In the genomic region with DNA sequence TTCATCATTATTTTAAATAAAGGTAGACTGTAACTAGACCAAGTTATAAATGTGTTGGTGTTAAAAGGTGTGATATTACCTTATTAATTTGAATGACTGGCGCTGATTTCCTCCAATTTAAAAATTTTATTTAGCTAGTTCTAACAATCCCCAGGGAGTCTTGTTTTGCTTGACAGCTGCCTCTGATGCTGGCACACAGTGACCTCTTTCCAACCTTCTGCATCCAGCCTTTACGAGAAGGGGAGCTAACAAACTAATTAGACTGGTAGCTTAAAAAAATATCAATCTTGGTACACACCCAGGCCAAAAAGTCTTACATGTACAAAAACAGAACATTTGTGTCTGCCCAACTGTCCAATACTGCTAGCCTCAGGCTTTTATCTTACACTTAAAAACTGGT, we compare ENCODE assay signal across 26 cellular contexts. TPM values are rescaled to one million over a fixed set of nuclear protein-coding genes. Genes with fewer than 3 reads are reported as not detected.
"Had no signal": no experiment of that assay in that cellular context is flagged by ENCODE, and none has a peak within 500 bp of the region (broad histone marks: within the 10 kb centered on the region; RNA-seq: fewer than 3 reads in every experiment).

No MANE protein-coding gene starts in this region.

- H3K4me3 ChIP-seq: coronary artery, dorsolateral prefrontal cortex, esophagus muscularis mucosa, gastrocnemius medialis, heart right ventricle, left lung, lower lobe of right lung had no signal

- H3K27me3 ChIP-seq: dorsolateral prefrontal cortex, esophagus muscularis mucosa, gastrocnemius medialis, heart right ventricle, left lung had no signal

- H3K27ac Mint-ChIP-seq: immature natural killer cell, mesothelial cell of epicardium had no signal

- H3K4me1 ChIP-seq: esophagus muscularis mucosa, gastrocnemius medialis, heart right ventricle, left lung, lower lobe of right lung had no signal

- H3K36me3 ChIP-seq: esophagus muscularis mucosa, gastrocnemius medialis, heart right ventricle, left lung, lower lobe of right lung had no signal

- ATAC-seq: gastrocnemius medialis, heart right ventricle, left colon, left lung, left ventricle myocardium superior, lower lobe of right lung had no signal

- H3K36me3 Mint-ChIP-seq: immature natural killer cell had no signal

- DNase-seq: dermis blood vessel endothelial cell; dorsolateral prefrontal cortex; effector CD4-positive, alpha-beta T cell; effector memory CD4-positive, alpha-beta T cell; foreskin melanocyte; gastrocnemius medialis; glutamatergic neuron; head of caudate nucleus; heart right ventricle; hypothalamus; immature natural killer cell; islet precursor cell; kidney; kidney glomerular epithelial cell; left colon; left lung; left ventricle myocardium superior; lower lobe of right lung; mesenchymal stem cell had no signal

- H3K9me3 ChIP-seq: gastrocnemius medialis, lower lobe of right lung had no signal

- FAIRE-seq: colon, endothelial cell of umbilical vein had no signal

- H3K4me3 Mint-ChIP-seq: immature natural killer cell, mesothelial cell of epicardium had no signal

- H3K27ac ChIP-seq: coronary artery, dorsolateral prefrontal cortex, esophagus muscularis mucosa, gastrocnemius medialis, heart right ventricle, left lung, lower lobe of right lung had no signal

- H3K4me1 Mint-ChIP-seq: immature natural killer cell, mesothelial cell of epicardium had no signal

RNA-seq across cellular contexts. Expression of a gene that starts 51.8 kb away (rescaled TPM):
- total RNA-seq: endothelial cell of umbilical vein, fibroblast of lung, lung microvascular endothelial cell had no signal
- polyA plus RNA-seq: endothelial cell of umbilical vein, immature natural killer cell had no signal
